In genomic region chr16:380837-381787, GRCh38 we compare ENCODE assay signal across 8 cellular contexts. TPM values are rescaled to one million over a fixed set of nuclear protein-coding genes. Genes with fewer than 3 reads are reported as not detected.
DNase-seq lines count a peak whose midpoint lies in the region; ATAC-seq and TF ChIP-seq lines count a peak whose summit lies in the region.

No MANE protein-coding gene starts in this region.

- H3K4me1 Mint-ChIP-seq in GM23338 (peaks cover 27% of the 10 kb centered on the region), mesothelial cell of epicardium (peaks cover 26% of the 10 kb centered on the region)

- peaks cover 5% of the 10 kb centered on the region for H4K20me1 ChIP-seq in GM23338 (replicated peaks; ENCODE audit: insufficient read depth)

- peak overlapping the region; percentile 79 for H3K4me3 ChIP-seq in GM08714 (ENCODE audit: low read length)
- H3K4me3 ChIP-seq in GM23338, result peak overlapping the region; percentile 95
- H3K4me3 ChIP-seq in vagina, result peak overlapping the region; percentile 84 to 98

- H3K36me3 Mint-ChIP-seq in GM23338 (ENCODE audit: low read depth), result peaks cover 10% of the 10 kb centered on the region; the same call in 2 of the 3 replicates
- no peaks in the 10 kb centered on the region for H3K36me3 Mint-ChIP-seq in mesothelial cell of epicardium

- no peaks in the 10 kb centered on the region for H3K27me3 ChIP-seq in GM23338 (ENCODE audit: insufficient read depth)
- H3K27me3 ChIP-seq in vagina, result no peaks in the 10 kb centered on the region

- H3K4me1 ChIP-seq in GM23338 (ENCODE audit: insufficient read depth) (peaks cover 37% of the 10 kb centered on the region), vagina (peaks cover 44% of the 10 kb centered on the region)

- H3K27me3 Mint-ChIP-seq in GM23338 (ENCODE audit: insufficient read depth, low read depth, poor library complexity) (peaks cover 29% of the 10 kb centered on the region), mesothelial cell of epicardium (ENCODE audit: low read depth) (no peaks in the 10 kb centered on the region)

- peaks cover 29% of the 10 kb centered on the region for H3K79me2 ChIP-seq in GM23338 (replicated peaks; ENCODE audit: insufficient read depth)

- no peaks in the 10 kb centered on the region for H3K9me2 ChIP-seq in GM23338 (ENCODE audit: insufficient read depth)

- TF ChIP-seq CTCF in GM23338 (conservative IDR thresholded peaks at IDR 0.05; ENCODE audit: low read depth in 2 of 2) (0 out of 4 replicates have a peak, but pooled peaks of 1 of the 2 experiments have one; percentile 1), mesothelial cell of epicardium (IDR thresholded peaks at IDR 0.05; ENCODE audit: unreplicated experiment) (no peak), vagina (IDR thresholded peaks at IDR 0.05) (no peak)

- DNase-seq in GM23338 (ENCODE audit: low spot score), result peak; percentile 59
- peak; percentile 33 for DNase-seq in dermis blood vessel endothelial cell
- peak in 1 of 2 experiments; percentile 31 for DNase-seq in mesothelial cell of epicardium (ENCODE audit: low spot score in 2 of 2, unreplicated experiment in 2 of 2)
- no peak for DNase-seq in vagina (ENCODE audit: extremely low spot score in 2 of 2)
- DNase-seq in NCI-H446 treated with DMSO at 0.1 percent for 48 hours (lab: John Stamatoyannopoulos, UW), result no peak
- no peak for DNase-seq in stimulated activated CD4-positive, alpha-beta T cell treated with anti-CD3 and anti-CD28 coated beads, Interleukin-2, amount 100 ng/mL, for 48 hours

- TF ChIP-seq POLR2A in vagina (IDR thresholded peaks at IDR 0.05), result no peak

- intact Hi-C loops in vagina (cut with DNase I), result loop anchor here (10.0 kb wide), 1 partner anchor 264 kb away; the partner anchor contains the start of genes MCRIP2 and WDR90

- H3F3A ChIP-seq in GM23338 (replicated peaks; ENCODE audit: low read depth), result peaks cover 31% of the 10 kb centered on the region

- peak overlapping the region; percentile 90 for H3K4me2 ChIP-seq in GM23338

- H2AFZ ChIP-seq in GM23338, result no peak overlapping the region

- H3K4me3 Mint-ChIP-seq in GM23338, result peak overlapping the region; percentile 83
- H3K4me3 Mint-ChIP-seq in mesothelial cell of epicardium, result peak overlapping the region; percentile 71

- no peaks in the 10 kb centered on the region for H3K9me3 ChIP-seq in vagina

- H3K9me3 Mint-ChIP-seq in GM23338, result no peaks in the 10 kb centered on the region; the same call in 2 of the 3 replicates
- H3K9me3 Mint-ChIP-seq in mesothelial cell of epicardium, result no peaks in the 10 kb centered on the region

- H3K36me3 ChIP-seq in GM23338 (ENCODE audit: insufficient read depth) (peaks cover 3% of the 10 kb centered on the region; the same call in 1 of the 2 replicates), vagina (peaks cover 0 to 13% of the 10 kb centered on the region in 2 donors)

- no peak overlapping the region for H3K27ac ChIP-seq in GM23338 (ENCODE audit: low read depth)
- H3K27ac ChIP-seq in vagina, result peak overlapping the region; percentile 64

- ATAC-seq in GM23338, result peak; percentile 4

- H3K27ac Mint-ChIP-seq in GM23338 (no peak overlapping the region), mesothelial cell of epicardium (peak overlapping the region; percentile 25)

TF ChIP-seq in GM23338, 12 proteins besides CTCF, POLR2A, EP300 and RAD21:
- no peak for TF ChIP-seq STAT1 (IDR thresholded peaks at IDR 0.05; ENCODE audit: unreplicated experiment)
- TF ChIP-seq, protein P1, sequence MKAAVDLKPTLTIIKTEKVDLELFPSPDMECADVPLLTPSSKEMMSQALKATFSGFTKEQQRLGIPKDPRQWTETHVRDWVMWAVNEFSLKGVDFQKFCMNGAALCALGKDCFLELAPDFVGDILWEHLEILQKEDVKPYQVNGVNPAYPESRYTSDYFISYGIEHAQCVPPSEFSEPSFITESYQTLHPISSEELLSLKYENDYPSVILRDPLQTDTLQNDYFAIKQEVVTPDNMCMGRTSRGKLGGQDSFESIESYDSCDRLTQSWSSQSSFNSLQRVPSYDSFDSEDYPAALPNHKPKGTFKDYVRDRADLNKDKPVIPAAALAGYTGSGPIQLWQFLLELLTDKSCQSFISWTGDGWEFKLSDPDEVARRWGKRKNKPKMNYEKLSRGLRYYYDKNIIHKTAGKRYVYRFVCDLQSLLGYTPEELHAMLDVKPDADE (IDR thresholded peaks at IDR 0.05), result peak; percentile 60
- TF ChIP-seq POLR2AphosphoS5 (IDR thresholded peaks at IDR 0.05; ENCODE audit: low read depth), result no peak

TF ChIP-seq in PFSK-1, 5 proteins besides CTCF, POLR2A, EP300 and RAD21:
- TF ChIP-seq REST (IDR thresholded peaks at IDR 0.05; ENCODE audit: insufficient read depth in 1 of 2, low read depth in 2 of 2, low read length in 2 of 2), result no peak
- 0 out of 2 replicates have a peak, but pooled peaks have one; percentile 36 for TF ChIP-seq SIN3A (IDR thresholded peaks at IDR 0.05; ENCODE audit: borderline replicate concordance, insufficient read depth, low read length)
TF ChIP-seq in PFSK-1: peak in this region for 1.

RNA-seq across cellular contexts. Expression of gene PGAP6, which starts 0.7 kb away (rescaled TPM):
- 98.7 and 112 TPM in 2 replicates for total RNA-seq in GM23338 (2014; rRNA removed; shearing (Covaris generic))
- polyA plus RNA-seq in GM23338 (2016; fragmentation: Nextera tagmentation; extraction: Ambion mirVana), result 25.1 and 29.5 TPM in 2 replicates
- 145 TPM for polyA plus RNA-seq in PFSK-1 (2012; ENCODE audit: insufficient read length, low read depth)
- total RNA-seq in dermis blood vessel endothelial cell, result 98.2 and 132 TPM in 2 replicates
- total RNA-seq in mesothelial cell of epicardium, result 48.6 to 51.4 TPM (median 49.0 TPM) in 3 replicates
- 38.3 TPM for total RNA-seq in vagina

RNA-seq across cellular contexts. Expression of gene MRPL28, which starts 10.8 kb away (rescaled TPM):
- total RNA-seq in GM23338 (2014; rRNA removed; shearing (Covaris generic)), result 115 and 169 TPM in 2 replicates
- 129 and 135 TPM in 2 replicates for polyA plus RNA-seq in GM23338 (2016; fragmentation: Nextera tagmentation; extraction: Ambion mirVana)
- polyA plus RNA-seq in PFSK-1 (2012; ENCODE audit: insufficient read length, low read depth), result 118 TPM
- total RNA-seq in dermis blood vessel endothelial cell (85.9 and 103 TPM in 2 replicates), mesothelial cell of epicardium (75.3 to 75.9 TPM (median 75.9 TPM) in 3 replicates), vagina (96.5 TPM)

RNA-seq across cellular contexts. Expression of gene NME4, which starts 15.9 kb away (rescaled TPM):
- 228 and 249 TPM in 2 replicates for total RNA-seq in GM23338 (2014; rRNA removed; shearing (Covaris generic))
- polyA plus RNA-seq in GM23338 (2016; fragmentation: Nextera tagmentation; extraction: Ambion mirVana), result 511 and 521 TPM in 2 replicates
- 331 TPM for polyA plus RNA-seq in PFSK-1 (2012; ENCODE audit: insufficient read length, low read depth)
- 42.2 and 55.7 TPM in 2 replicates for total RNA-seq in dermis blood vessel endothelial cell
- 252 to 258 TPM (median 253 TPM) in 3 replicates for total RNA-seq in mesothelial cell of epicardium
- 88.6 TPM for total RNA-seq in vagina

RNA-seq across cellular contexts. Expression of gene DECR2, which starts 20.6 kb away (rescaled TPM):
- 17.9 and 26.9 TPM in 2 replicates for total RNA-seq in GM23338 (2014; rRNA removed; shearing (Covaris generic))
- 19.0 and 20.3 TPM in 2 replicates for polyA plus RNA-seq in GM23338 (2016; fragmentation: Nextera tagmentation; extraction: Ambion mirVana)
- 13.1 TPM for polyA plus RNA-seq in PFSK-1 (2012; ENCODE audit: insufficient read length, low read depth)
- total RNA-seq in dermis blood vessel endothelial cell (13.4 and 17.5 TPM in 2 replicates), mesothelial cell of epicardium (29.3 to 35.4 TPM (median 31.2 TPM) in 3 replicates), vagina (17.9 TPM)

RNA-seq across cellular contexts. Expression of gene AXIN1, which starts 28.6 kb away (rescaled TPM):
- 50.6 and 54.5 TPM in 2 replicates for total RNA-seq in GM23338 (2014; rRNA removed; shearing (Covaris generic))
- polyA plus RNA-seq in GM23338 (2016; fragmentation: Nextera tagmentation; extraction: Ambion mirVana), result 14.3 and 15.0 TPM in 2 replicates
- 76.2 TPM for polyA plus RNA-seq in PFSK-1 (2012; ENCODE audit: insufficient read length, low read depth)
- total RNA-seq in dermis blood vessel endothelial cell (28.2 and 31.9 TPM in 2 replicates), mesothelial cell of epicardium (31.1 to 34.0 TPM (median 33.2 TPM) in 3 replicates), vagina (16.9 TPM)

Comparison
In these comparisons a context has a peak if more than half of its experiments do, and no peak if none do; other contexts are left out.
1. DNase-seq: peak in GM23338 (single experiment) and dermis blood vessel endothelial cell (single experiment); none in vagina (0 of 2), NCI-H446 treated with DMSO at 0.1 percent for 48 hours (single experiment) and stimulated activated CD4-positive, alpha-beta T cell treated with anti-CD3 and anti-CD28 coated beads, Interleukin-2, amount 100 ng/mL, for 48 hours (0 of 2).
2. Peak in every context shown above with its lines, with median percentiles within 50 percentile points of each other: H3K4me3 ChIP-seq.